10 cellular contexts compared by ENCODE assay signal in genomic region chr22:24954114-24954463, GRCh38. TPM values are rescaled to one million over a fixed set of nuclear protein-coding genes. Genes with fewer than 3 reads are reported as not detected.
A peak's percentile ranks its signal among the peaks of the same experiment; 100 is the strongest.
DNase-seq lines count a peak whose midpoint lies in the region; ATAC-seq, FAIRE-seq and TF ChIP-seq lines count a peak whose summit lies in the region.
"Had no signal": no experiment of that assay in that cellular context is flagged by ENCODE, and none has a peak within 500 bp of the region (broad histone marks: within the 10 kb centered on the region; RNA-seq: fewer than 3 reads in every experiment).

No MANE protein-coding gene starts in this region.

- FAIRE-seq in GM12891 (lab: Jason Lieb, UNC), result no peak

- no peak for DNase-seq in left ventricle myocardium inferior
- no peak for DNase-seq in cardiac septum (ENCODE audit: low spot score)
- DNase-seq in dorsolateral prefrontal cortex, result no peak
- peak in 1 of 3 donors; percentile 48 for DNase-seq in mucosa of descending colon
- no peak for DNase-seq in GM12891 (ENCODE audit: insufficient read length, low spot score)
- no peak for DNase-seq in NCI-H1436 (lab: John Stamatoyannopoulos, UW)
- no peak for DNase-seq in G401 (ENCODE audit: low spot score)
- DNase-seq: DMS 273 treated with DMSO at 0.1 percent for 48 hours, NCI-H526 treated with DMSO at 0.1 percent for 48 hours had no signal

- peak overlapping the region; percentile 88 for H3K27ac ChIP-seq in left ventricle myocardium inferior (replicated peaks)
- H3K27ac ChIP-seq in dorsolateral prefrontal cortex, result peak overlapping the region in 26 of 59 donors; percentile 21 to 97 (median 86)

- in situ Hi-C loops in G401 (cut with HindIII; ENCODE audit: low sequenced_read_pairs), result no loop called here

- H3K9me3 ChIP-seq in left ventricle myocardium inferior (replicated peaks) (no peaks in the 10 kb centered on the region), mucosa of descending colon (no peaks in the 10 kb centered on the region)

- no peak for ATAC-seq in mucosa of descending colon
- no peak for ATAC-seq in HG02623 (IDR thresholded peaks at IDR 0.05; ENCODE audit: unreplicated experiment)

- intact Hi-C loops in left ventricle myocardium inferior (cut with micrococcal nuclease) (no loop called here), cardiac septum (cut with DNase I) (loop anchor here (5.0 kb wide), 1 partner anchor 73 kb away; no protein-coding TSS in a partner anchor), dorsolateral prefrontal cortex (cut with DNase I) (loop anchor here in 1 of 2 donors (5.0 kb wide), 1 partner anchor 33 kb away; no protein-coding TSS in a partner anchor), mucosa of descending colon (cut with DNase I, micrococcal nuclease) (loop anchor here (5.0 kb wide), 2 partner anchors 93 to 98 kb away; no protein-coding TSS in a partner anchor)

- H3K4me3 ChIP-seq in left ventricle myocardium inferior (peak overlapping the region; percentile 77), dorsolateral prefrontal cortex (peak overlapping the region in 57 of 59 donors; percentile 45 to 94 (median 80)), mucosa of descending colon (peak overlapping the region; percentile 37)

- TF ChIP-seq POLR2A in GM12891 (IDR thresholded peaks at IDR 0.05; ENCODE audit: low read depth, low read length), result no peak

- H3K36me3 ChIP-seq in left ventricle myocardium inferior (no peaks in the 10 kb centered on the region), mucosa of descending colon (ENCODE audit: low read depth) (no peaks in the 10 kb centered on the region)

- TF ChIP-seq CTCF in left ventricle myocardium inferior (IDR thresholded peaks at IDR 0.05; ENCODE audit: borderline replicate concordance), result no peak
- TF ChIP-seq CTCF in dorsolateral prefrontal cortex (IDR thresholded peaks at IDR 0.05 in 54 of 56, conservative IDR thresholded peaks at IDR 0.05 in 2 of 56; ENCODE audit: low read depth in 1 of 56, partially characterized antibody in 56 of 56), result no peak
- TF ChIP-seq CTCF in mucosa of descending colon (IDR thresholded peaks at IDR 0.05), result no peak

- no peaks in the 10 kb centered on the region for H3K27me3 ChIP-seq in left ventricle myocardium inferior (ENCODE audit: low read depth)
- peaks cover 0 to under 1% (median 0%) of the 10 kb centered on the region in 45 donors for H3K27me3 ChIP-seq in dorsolateral prefrontal cortex

- H3K4me1 ChIP-seq in left ventricle myocardium inferior (peaks cover 36% of the 10 kb centered on the region), mucosa of descending colon (ENCODE audit: low read depth) (peaks cover 10% of the 10 kb centered on the region)

TF ChIP-seq in GM12891, 5 proteins besides CTCF, POLR2A, EP300 and RAD21:
- no peak for TF ChIP-seq SPI1 (IDR thresholded peaks at IDR 0.05; ENCODE audit: low read depth, low read length)
- TF ChIP-seq POLR2AphosphoS5 (IDR thresholded peaks at IDR 0.05; ENCODE audit: low read depth, low read length), result no peak
- no peak for TF ChIP-seq PAX5 (IDR thresholded peaks at IDR 0.05; ENCODE audit: insufficient read depth, low read length, severe bottlenecking)
- TF ChIP-seq TAF1 (IDR thresholded peaks at IDR 0.05; ENCODE audit: low read depth, low read length), result no peak
- TF ChIP-seq POU2F2 (IDR thresholded peaks at IDR 0.05; ENCODE audit: low read depth, low read length), result no peak

RNA-seq across cellular contexts. Expression of gene KIAA1671, which starts 1.6 kb away (rescaled TPM):
- 12.2 TPM for total RNA-seq in left ventricle myocardium inferior
- 12.3 TPM for total RNA-seq in cardiac septum
- 10 to 100 TPM; 27.6 to 81.6 (median 55.1) TPM for total RNA-seq in dorsolateral prefrontal cortex
- 100 to 1,000 TPM in 1 of 3 donors, 10 to 100 TPM in 2; 71.3 to 131 (median 88.9) TPM for total RNA-seq in mucosa of descending colon
- 0.45 TPM for polyA plus RNA-seq in GM12891 (2012; ENCODE audit: low read depth, missing spikeins)
- 9.6 and 9.8 TPM in 2 replicates for total RNA-seq in G401 (2014; rRNA removed; shearing (Covaris generic))

RNA-seq across cellular contexts. Expression of gene LHFPL7, which starts 7.6 kb away (rescaled TPM):
- total RNA-seq in left ventricle myocardium inferior (not detected), cardiac septum (not detected), dorsolateral prefrontal cortex (not detected), mucosa of descending colon (under 1 TPM in 1 of 3 donors, not detected in 2; 0.34 TPM)
- polyA plus RNA-seq in GM12891 (2012; ENCODE audit: low read depth, missing spikeins), result not detected
- not detected in 2 replicates for total RNA-seq in G401 (2014; rRNA removed; shearing (Covaris generic))
